10 cellular contexts compared by ENCODE assay signal in genomic region chr17:77288115-77288619, GRCh38.
A peak's percentile ranks its signal among the peaks of the same experiment; 100 is the strongest.
DNase-seq lines count a peak whose midpoint lies in the region; ATAC-seq and TF ChIP-seq lines count a peak whose summit lies in the region.
"Had no signal": no experiment of that assay in that cellular context is flagged by ENCODE, and none has a peak within 500 bp of the region (broad histone marks: within the 10 kb centered on the region; RNA-seq: fewer than 3 reads in every experiment).

No MANE protein-coding gene starts in this region.

- no peaks in the 10 kb centered on the region for H3K27me3 Mint-ChIP-seq in endodermal cell (ENCODE audit: insufficient read depth)

- H3K27ac Mint-ChIP-seq in endodermal cell = peak overlapping the region; percentile 87
- H3K27ac Mint-ChIP-seq: IgD-negative memory B cell had no signal

- no peak for ATAC-seq in GM19324 (IDR thresholded peaks at IDR 0.05; ENCODE audit: low FRiP score, unreplicated experiment)

- in situ Hi-C loops in transverse colon (cut with MboI; ENCODE audit: low pct_ligation_motif_present in 1 of 4, low pct_unique_long_range_greater_than_20kb in 1 of 4, low sequenced_read_pairs in 3 of 4) = no loop called here

- H3K4me1 ChIP-seq in endodermal cell (ENCODE audit: control insufficient read depth, insufficient read depth, low read length) (peaks cover 5% of the 10 kb centered on the region), mucosa of rectum (ENCODE audit: control insufficient read depth in 2 of 2, insufficient read depth in 2 of 2, low read length in 2 of 2) (peaks cover 41 to 49% of the 10 kb centered on the region in 2 donors), transverse colon (peaks cover 24 to 48% (median 44%) of the 10 kb centered on the region in 4 donors)

- WGBS in endodermal cell (ENCODE audit: insufficient coverage in 1 of 2, insufficient read length in 1 of 2), 2 experiments = 75 to 91% methylated on average over 4 to 17 of the region's 17 CpGs
- WGBS in transverse colon (ENCODE audit: low coverage in 1 of 2), 2 donors = 68% methylated on average over 10 of the region's 17 CpGs; no CpG with 5 or more reads in 1 of the 2 donors

- H3K27me3 ChIP-seq in endodermal cell (ENCODE audit: control insufficient read depth, insufficient read depth, low read length, poor library complexity, severe bottlenecking) = no peaks in the 10 kb centered on the region
- no peaks in the 10 kb centered on the region for H3K27me3 ChIP-seq in mucosa of rectum (ENCODE audit: control insufficient read depth in 2 of 2, insufficient read depth in 2 of 2, low read length in 2 of 2)
- H3K27me3 ChIP-seq in transverse colon = no peaks in the 10 kb centered on the region

- no peak overlapping the region for H3K9ac ChIP-seq in endodermal cell (ENCODE audit: extremely low read depth, low read length, poor library complexity, severe bottlenecking)
- peak overlapping the region; percentile 65 to 84 for H3K9ac ChIP-seq in mucosa of rectum (ENCODE audit: low read depth in 1 of 2, low read length in 2 of 2)

- TF ChIP-seq CTCF in endodermal cell (conservative IDR thresholded peaks at IDR 0.05) (no peak), transverse colon (IDR thresholded peaks at IDR 0.05) (no peak)

- H3K36me3 ChIP-seq in endodermal cell (ENCODE audit: control insufficient read depth, insufficient read depth, low read length) (no peaks in the 10 kb centered on the region), mucosa of rectum (ENCODE audit: control insufficient read depth in 2 of 2, insufficient read depth in 2 of 2, low read length in 2 of 2) (no peaks in the 10 kb centered on the region), transverse colon (no peaks in the 10 kb centered on the region)

- H3K4me3 Mint-ChIP-seq in endodermal cell = no peak overlapping the region
- H3K4me3 Mint-ChIP-seq: IgD-negative memory B cell had no signal

- no peak for TF ChIP-seq POLR2A in transverse colon (IDR thresholded peaks at IDR 0.05)

- H3K27ac ChIP-seq in endodermal cell (ENCODE audit: low read depth, low read length) (no peak overlapping the region), mucosa of rectum (ENCODE audit: low read depth in 2 of 2, low read length in 2 of 2) (peak overlapping the region; percentile 97 to 99), transverse colon (peak overlapping the region; percentile 87 to 90 (median 88))

- H3K9me3 ChIP-seq in endodermal cell (ENCODE audit: control insufficient read depth, low read length) = no peaks in the 10 kb centered on the region
- no peaks in the 10 kb centered on the region for H3K9me3 ChIP-seq in mucosa of rectum (ENCODE audit: control insufficient read depth in 2 of 2, low read length in 2 of 2)
- no peaks in the 10 kb centered on the region for H3K9me3 ChIP-seq in transverse colon

- peaks cover 11% of the 10 kb centered on the region for H3K36me3 Mint-ChIP-seq in endodermal cell (ENCODE audit: low read depth)
- H3K36me3 Mint-ChIP-seq: IgD-negative memory B cell had no signal

- H3K4me3 ChIP-seq in endodermal cell (ENCODE audit: low read length) (no peak overlapping the region), mucosa of rectum (ENCODE audit: low read length in 2 of 2) (peak overlapping the region; percentile 19 to 42), transverse colon (no peak overlapping the region)

- H3K9me3 Mint-ChIP-seq in endodermal cell = no peaks in the 10 kb centered on the region
- H3K9me3 Mint-ChIP-seq: IgD-negative memory B cell had no signal

- no peak for TF ChIP-seq EP300 in transverse colon (IDR thresholded peaks at IDR 0.05; ENCODE audit: low read depth)

- intact Hi-C loops in transverse colon (cut with DNase I; ENCODE audit: low total_unique reads) = no loop called here

- H3K4me1 Mint-ChIP-seq in endodermal cell = peaks cover 29% of the 10 kb centered on the region

- DNase-seq in NCI-H2196 (lab: John Stamatoyannopoulos, UW; ENCODE audit: unreplicated experiment) = peak; percentile 82
- peak; percentile 67 for DNase-seq in endodermal cell
- DNase-seq in transverse colon = peak; percentile 43
- no peak for DNase-seq in NCI-H2029 treated with DMSO at 0.1 percent for 48 hours (lab: John Stamatoyannopoulos, UW)
- no peak for DNase-seq in NCI-H1930 (lab: John Stamatoyannopoulos, UW)
- DNase-seq in iPS-NIHi11 (ENCODE audit: low spot score) = no peak
- DNase-seq: activated gamma-delta T cell had no signal

Comparison
In these comparisons a context has a peak if more than half of its experiments do, and no peak if none do; other contexts are left out.
1. DNase-seq: peak in NCI-H2196 (single experiment), endodermal cell (single experiment) and transverse colon (single experiment); none in NCI-H2029 treated with DMSO at 0.1 percent for 48 hours (single experiment), NCI-H1930 (0 of 2) and iPS-NIHi11 (single experiment).
2. H3K4me3 ChIP-seq: peak in mucosa of rectum (2 of 2); none in endodermal cell (single experiment) and transverse colon (0 of 4).